In genomic region chr2:35343135-35343534, GRCh38 we compare ENCODE assay signal across 17 cellular contexts.
DNase-seq lines count a peak whose midpoint lies in the region; ATAC-seq, FAIRE-seq and TF ChIP-seq lines count a peak whose summit lies in the region.
"Had no signal": no experiment of that assay in that cellular context is flagged by ENCODE, and none has a peak within 500 bp of the region (broad histone marks: within the 10 kb centered on the region; RNA-seq: fewer than 3 reads in every experiment).

No MANE protein-coding gene starts in this region.

- WGBS in HepG2 (ENCODE audit: low lambda C conversion rate): 18% methylated on average over 4 of the region's 4 CpGs
- 43% methylated on average over 3 of the region's 4 CpGs for WGBS in right lobe of liver (ENCODE audit: insufficient coverage, low coverage, low lambda C conversion rate, missing lambda C conversion rate)
- WGBS in psoas muscle, 3 donors: 63 to 69% (median 65%) methylated on average over 4 of the region's 4 CpGs

- TF ChIP-seq POLR2A in HepG2 (IDR thresholded peaks at IDR 0.05; ENCODE audit: insufficient read depth in 1 of 2, low read depth in 2 of 2, low read length in 2 of 2) (no peak), right lobe of liver (IDR thresholded peaks at IDR 0.05) (no peak)

- no peak for ATAC-seq in HepG2
- ATAC-seq in right lobe of liver: no peak
- no peak for ATAC-seq in psoas muscle
- ATAC-seq in GM19324 (IDR thresholded peaks at IDR 0.05; ENCODE audit: low FRiP score, unreplicated experiment): no peak
- ATAC-seq: lower lobe of right lung, upper lobe of right lung had no signal

- POLR2A ChIA-PET in HepG2 (lab: Yijun Ruan, JAX): no interaction called here

- TF ChIP-seq RAD21 in HepG2 (CRISPR knock-in tag; IDR thresholded peaks at IDR 0.05): no peak

- H3K9ac ChIP-seq in HepG2 (ENCODE audit: insufficient read depth, low read depth, low read length): no peak overlapping the region
- H3K9ac ChIP-seq: parathyroid adenoma had no signal

- H3K36me3 ChIP-seq in HepG2 (replicated peaks in 1 of 2; ENCODE audit: control insufficient read depth in 1 of 2, insufficient read depth in 2 of 2, low read length in 2 of 2) (no peaks in the 10 kb centered on the region), right lobe of liver (no peaks in the 10 kb centered on the region), bronchial epithelial cell (ENCODE audit: control insufficient read depth, insufficient read depth, low read length) (no peaks in the 10 kb centered on the region), psoas muscle (ENCODE audit: insufficient read depth in 1 of 2, low read depth in 1 of 2) (no peaks in the 10 kb centered on the region)
- H3K36me3 ChIP-seq: lower lobe of right lung, upper lobe of right lung had no signal

- FAIRE-seq in HepG2 (lab: Jason Lieb, UNC): no peak
- no peak for FAIRE-seq in bronchial epithelial cell (lab: Jason Lieb, UNC)
- FAIRE-seq: astrocyte, G401.6 had no signal

- no peak overlapping the region for H3K4me2 ChIP-seq in HepG2 (ENCODE audit: low read depth, low read length)

- no peaks in the 10 kb centered on the region for H3K79me2 ChIP-seq in HepG2 (ENCODE audit: insufficient read depth, low read length)
- H3K79me2 ChIP-seq: parathyroid adenoma had no signal

- H3K4me1 ChIP-seq in HepG2 (ENCODE audit: insufficient read depth, low read length) (no peaks in the 10 kb centered on the region), right lobe of liver (no peaks in the 10 kb centered on the region), psoas muscle (no peaks in the 10 kb centered on the region)
- H3K4me1 ChIP-seq: lower lobe of right lung, parathyroid adenoma, upper lobe of right lung had no signal

- no peak overlapping the region for H2AFZ ChIP-seq in HepG2 (ENCODE audit: low read length)
- H2AFZ ChIP-seq: parathyroid adenoma had no signal

- H3K4me3 ChIP-seq in HepG2 (replicated peaks in 1 of 3; ENCODE audit: insufficient read depth in 1 of 3, low read depth in 2 of 3, low read length in 3 of 3) (no peak overlapping the region), right lobe of liver (no peak overlapping the region), bronchial epithelial cell (ENCODE audit: low read depth, low read length) (no peak overlapping the region), psoas muscle (no peak overlapping the region)
- H3K4me3 ChIP-seq: lower lobe of right lung, SK-N-MC, upper lobe of right lung had no signal

- CTCF ChIA-PET in HepG2 (lab: Yijun Ruan, JAX; ENCODE audit: low intra/inter-chr PET ratio, low total read pairs): no interaction called here

- no peaks in the 10 kb centered on the region for H3K27me3 ChIP-seq in HepG2 (ENCODE audit: control insufficient read depth in 1 of 2, insufficient read depth in 2 of 2, low read length in 2 of 2)
- H3K27me3 ChIP-seq in right lobe of liver: no peaks in the 10 kb centered on the region
- H3K27me3 ChIP-seq in bronchial epithelial cell (ENCODE audit: control insufficient read depth, insufficient read depth, low read length): no peaks in the 10 kb centered on the region
- no peaks in the 10 kb centered on the region for H3K27me3 ChIP-seq in psoas muscle (ENCODE audit: insufficient read depth in 3 of 3, low read length in 2 of 3)
- H3K27me3 ChIP-seq: upper lobe of right lung had no signal

- peak; percentile 47 for TF ChIP-seq CTCF in HepG2 (CRISPR knock-in tag; IDR thresholded peaks at IDR 0.05)
- no peak for TF ChIP-seq CTCF in right lobe of liver (IDR thresholded peaks at IDR 0.05)
- peak; percentile 8 for TF ChIP-seq CTCF in bronchial epithelial cell (IDR thresholded peaks at IDR 0.05; ENCODE audit: insufficient read depth, low read length, severe bottlenecking)
- no peak for TF ChIP-seq CTCF in psoas muscle (IDR thresholded peaks at IDR 0.05)

- intact Hi-C loops in HepG2 (cut with micrococcal nuclease; ENCODE audit: unreplicated experiment): loop anchor here (1.0 to 10.0 kb wide), 4 partner anchors 175 to 1328 kb away; no protein-coding TSS in a partner anchor
- intact Hi-C loops in right lobe of liver (cut with DNase I): no loop called here
- intact Hi-C loops in psoas muscle (cut with DNase I): no loop called here

- H3K9me3 ChIP-seq in HepG2 (ENCODE audit: low read length) (peaks cover 11% of the 10 kb centered on the region), right lobe of liver (no peaks in the 10 kb centered on the region), psoas muscle (no peaks in the 10 kb centered on the region)
- H3K9me3 ChIP-seq: lower lobe of right lung, upper lobe of right lung had no signal

- in situ Hi-C loops in HepG2 (cut with HindIII; ENCODE audit: extremely low pct_ligation_motif_present, low pct_unique_long_range_greater_than_20kb): no loop called here

- no peak for DNase-seq in HepG2 (ENCODE audit: low spot score)
- no peak for DNase-seq in right lobe of liver
- peak; percentile 21 for DNase-seq in NAMALWA (ENCODE audit: low spot score)
- DNase-seq in bronchial epithelial cell (ENCODE audit: low read depth): no peak
- no peak for DNase-seq in DMS79 treated with DMSO at 0.1 percent for 48 hours (lab: John Stamatoyannopoulos, UW)
- no peak for DNase-seq in NCI-H2171 treated with DMSO at 0.1 percent for 48 hours (lab: John Stamatoyannopoulos, UW)
- DNase-seq in psoas muscle: no peak
- DNase-seq: hippocampal formation; lower lobe of right lung; NCI-H510A treated with DMSO at 0.1 percent for 48 hours; stimulated activated CD8-positive, alpha-beta memory T cell treated with anti-CD3 and anti-CD28 coated beads, Interleukin-4, amount 100 ng/mL, for 48 hours; upper lobe of right lung had no signal

- H3K27ac ChIP-seq in HepG2 (ENCODE audit: extremely low read length, insufficient read depth, low read length): no peak overlapping the region
- no peak overlapping the region for H3K27ac ChIP-seq in right lobe of liver
- no peak overlapping the region for H3K27ac ChIP-seq in psoas muscle
- H3K27ac ChIP-seq: lower lobe of right lung, parathyroid adenoma, SK-N-MC, upper lobe of right lung had no signal

- no TSS peak for BruUV-seq in HepG2 (replicated peaks; lab: Mats Ljungman, UMichigan)

- TF ChIP-seq EP300 in HepG2 (IDR thresholded peaks at IDR 0.05; ENCODE audit: low read depth in 2 of 2, low read length in 2 of 2) (no peak), HepG2 (CRISPR knock-in tag; IDR thresholded peaks at IDR 0.05; ENCODE audit: borderline replicate concordance) (no peak)

- no peaks in the 10 kb centered on the region for H4K20me1 ChIP-seq in HepG2 (ENCODE audit: insufficient read depth, low read length)

TF ChIP-seq in HepG2, 621 proteins besides CTCF, POLR2A, EP300 and RAD21 (continues in another document):
- TF ChIP-seq, protein P1, sequence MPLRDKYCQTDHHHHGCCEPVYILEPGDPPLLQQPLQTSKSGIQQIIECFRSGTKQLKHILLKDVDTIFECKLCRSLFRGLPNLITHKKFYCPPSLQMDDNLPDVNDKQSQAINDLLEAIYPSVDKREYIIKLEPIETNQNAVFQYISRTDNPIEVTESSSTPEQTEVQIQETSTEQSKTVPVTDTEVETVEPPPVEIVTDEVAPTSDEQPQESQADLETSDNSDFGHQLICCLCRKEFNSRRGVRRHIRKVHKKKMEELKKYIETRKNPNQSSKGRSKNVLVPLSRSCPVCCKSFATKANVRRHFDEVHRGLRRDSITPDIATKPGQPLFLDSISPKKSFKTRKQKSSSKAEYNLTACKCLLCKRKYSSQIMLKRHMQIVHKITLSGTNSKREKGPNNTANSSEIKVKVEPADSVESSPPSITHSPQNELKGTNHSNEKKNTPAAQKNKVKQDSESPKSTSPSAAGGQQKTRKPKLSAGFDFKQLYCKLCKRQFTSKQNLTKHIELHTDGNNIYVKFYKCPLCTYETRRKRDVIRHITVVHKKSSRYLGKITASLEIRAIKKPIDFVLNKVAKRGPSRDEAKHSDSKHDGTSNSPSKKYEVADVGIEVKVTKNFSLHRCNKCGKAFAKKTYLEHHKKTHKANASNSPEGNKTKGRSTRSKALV (CRISPR knock-in tag; IDR thresholded peaks at IDR 0.05): no peak
- TF ChIP-seq NFIC (IDR thresholded peaks at IDR 0.05; ENCODE audit: low read length) (no peak), NFYC (CRISPR knock-in tag; IDR thresholded peaks at IDR 0.05) (no peak), FOXK1 (CRISPR knock-in tag; IDR thresholded peaks at IDR 0.05; ENCODE audit: borderline replicate concordance, low read depth) (no peak), ZNF354B (CRISPR knock-in tag; IDR thresholded peaks at IDR 0.05) (no peak), ZNF570 (CRISPR knock-in tag; IDR thresholded peaks at IDR 0.05; ENCODE audit: borderline replicate concordance) (no peak), ZBTB46 (CRISPR knock-in tag; IDR thresholded peaks at IDR 0.05; ENCODE audit: borderline replicate concordance) (no peak), RFXAP (CRISPR knock-in tag; IDR thresholded peaks at IDR 0.05; ENCODE audit: borderline replicate concordance) (no peak), REXO4 (CRISPR knock-in tag; IDR thresholded peaks at IDR 0.05; ENCODE audit: borderline replicate concordance) (no peak), ZZZ3 (CRISPR knock-in tag; IDR thresholded peaks at IDR 0.05; ENCODE audit: borderline replicate concordance) (no peak), MED13 (CRISPR knock-in tag; IDR thresholded peaks at IDR 0.05) (no peak), ZNF468 (CRISPR knock-in tag; IDR thresholded peaks at IDR 0.05) (no peak), FOXP1 (IDR thresholded peaks at IDR 0.05) (no peak), FOXP1 (CRISPR knock-in tag; IDR thresholded peaks at IDR 0.05) (no peak)

Comparison
In these comparisons a context has a peak if more than half of its experiments do, and no peak if none do; other contexts are left out.
1. CTCF ChIP-seq: peak in HepG2 (single experiment) and bronchial epithelial cell (single experiment); none in right lobe of liver (0 of 4) and psoas muscle (single experiment).